ENCODE assay signal across 1 cellular context in the genomic region with DNA sequence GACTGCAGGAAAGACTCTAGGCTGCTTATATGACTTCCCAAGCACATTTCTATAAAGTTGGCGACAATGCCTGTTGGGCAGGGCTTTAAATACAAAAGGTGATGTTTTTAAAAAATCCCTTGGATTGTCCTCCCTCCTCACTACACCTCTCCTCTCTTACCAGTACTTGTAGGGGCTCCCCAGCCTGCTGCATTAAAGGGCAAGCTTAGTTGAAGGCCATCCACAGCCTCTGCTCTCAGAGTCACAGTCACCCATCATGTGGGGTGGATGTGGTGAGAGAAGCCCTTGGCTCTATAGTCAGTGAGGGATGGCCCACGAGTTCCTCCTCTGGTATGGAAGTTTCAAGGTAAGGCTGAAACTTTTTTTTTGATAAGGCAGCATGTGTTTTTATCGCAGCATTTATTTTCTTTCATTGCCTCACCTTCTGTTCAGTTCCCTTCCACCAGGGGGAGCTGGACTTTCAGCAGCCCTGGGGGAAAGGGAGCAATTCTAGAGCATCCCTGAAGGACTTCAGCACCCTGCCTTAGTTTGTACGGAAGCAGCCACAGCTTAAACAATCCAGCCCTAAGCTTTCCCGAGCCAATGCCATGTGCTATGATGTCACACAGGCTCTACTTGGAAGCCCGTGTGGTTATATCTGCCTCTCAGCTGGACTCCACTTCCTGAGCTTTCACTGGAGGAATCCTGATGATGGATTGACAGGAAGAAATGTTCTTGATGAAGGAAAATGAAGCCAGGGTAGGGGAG.
TF ChIP-seq lines count a peak whose summit lies in the region.

No MANE protein-coding gene starts in this region.

TF ChIP-seq in liver, 16 proteins besides CTCF, POLR2A, EP300 and RAD21 (continued from another document):
- TF ChIP-seq, protein P1, sequence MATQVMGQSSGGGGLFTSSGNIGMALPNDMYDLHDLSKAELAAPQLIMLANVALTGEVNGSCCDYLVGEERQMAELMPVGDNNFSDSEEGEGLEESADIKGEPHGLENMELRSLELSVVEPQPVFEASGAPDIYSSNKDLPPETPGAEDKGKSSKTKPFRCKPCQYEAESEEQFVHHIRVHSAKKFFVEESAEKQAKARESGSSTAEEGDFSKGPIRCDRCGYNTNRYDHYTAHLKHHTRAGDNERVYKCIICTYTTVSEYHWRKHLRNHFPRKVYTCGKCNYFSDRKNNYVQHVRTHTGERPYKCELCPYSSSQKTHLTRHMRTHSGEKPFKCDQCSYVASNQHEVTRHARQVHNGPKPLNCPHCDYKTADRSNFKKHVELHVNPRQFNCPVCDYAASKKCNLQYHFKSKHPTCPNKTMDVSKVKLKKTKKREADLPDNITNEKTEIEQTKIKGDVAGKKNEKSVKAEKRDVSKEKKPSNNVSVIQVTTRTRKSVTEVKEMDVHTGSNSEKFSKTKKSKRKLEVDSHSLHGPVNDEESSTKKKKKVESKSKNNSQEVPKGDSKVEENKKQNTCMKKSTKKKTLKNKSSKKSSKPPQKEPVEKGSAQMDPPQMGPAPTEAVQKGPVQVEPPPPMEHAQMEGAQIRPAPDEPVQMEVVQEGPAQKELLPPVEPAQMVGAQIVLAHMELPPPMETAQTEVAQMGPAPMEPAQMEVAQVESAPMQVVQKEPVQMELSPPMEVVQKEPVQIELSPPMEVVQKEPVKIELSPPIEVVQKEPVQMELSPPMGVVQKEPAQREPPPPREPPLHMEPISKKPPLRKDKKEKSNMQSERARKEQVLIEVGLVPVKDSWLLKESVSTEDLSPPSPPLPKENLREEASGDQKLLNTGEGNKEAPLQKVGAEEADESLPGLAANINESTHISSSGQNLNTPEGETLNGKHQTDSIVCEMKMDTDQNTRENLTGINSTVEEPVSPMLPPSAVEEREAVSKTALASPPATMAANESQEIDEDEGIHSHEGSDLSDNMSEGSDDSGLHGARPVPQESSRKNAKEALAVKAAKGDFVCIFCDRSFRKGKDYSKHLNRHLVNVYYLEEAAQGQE (IDR thresholded peaks at IDR 0.05): no peak
- TF ChIP-seq HNF4G (IDR thresholded peaks at IDR 0.05) (no peak), NR2F2 (IDR thresholded peaks at IDR 0.05) (no peak), SP1 (IDR thresholded peaks at IDR 0.05) (no peak)
